22 cellular contexts compared by ENCODE assay signal in the genomic region with DNA sequence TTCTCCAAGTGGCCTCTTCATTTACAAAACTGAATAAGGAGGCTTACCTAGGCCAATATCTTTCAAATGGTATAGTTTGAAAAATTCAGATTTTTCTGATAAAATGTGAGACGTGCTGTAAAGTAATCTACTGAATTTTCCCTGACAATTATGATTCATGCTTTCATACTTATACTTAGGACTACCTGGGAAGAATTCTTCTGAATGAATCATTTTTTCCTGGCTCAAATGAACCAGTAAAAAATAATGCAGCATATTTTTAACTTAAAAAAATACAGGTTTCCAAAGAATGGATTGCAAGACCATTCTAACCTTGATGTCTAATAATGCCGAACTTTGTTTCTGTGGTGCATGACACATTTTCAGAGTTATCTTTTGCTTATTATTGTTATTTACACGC.
"Had no signal": no experiment of that assay in that cellular context is flagged by ENCODE, and none has a peak within 500 bp of the region (broad histone marks: within the 10 kb centered on the region; RNA-seq: fewer than 3 reads in every experiment).

No MANE protein-coding gene starts in this region.

- FAIRE-seq: TTC549 had no signal

- H3K4me2 ChIP-seq: PC-9 had no signal

- H3K4me1 ChIP-seq: SJCRH30 had no signal

- H3K36me3 ChIP-seq: SJCRH30 had no signal

- ATAC-seq: activated CD8-positive, alpha-beta memory T cell treated with anti-CD3 and anti-CD28 coated beads, Interleukin-2, amount 10 ng/mL, durations not matched to agents 7 days and 5 days; activated naive CD4-positive, alpha-beta T cell treated with anti-CD3 and anti-CD28 coated beads, Interleukin-2, amount 50 U/mL, for 72 hours had no signal

- DNase-seq: activated B cell treated with CpG ODN at 0.5 μM for 24 hours; activated CD4-positive, alpha-beta T cell treated with anti-CD3 and anti-CD28 coated beads for 1 hour; activated CD4-positive, alpha-beta T cell treated with anti-CD3 and anti-CD28 coated beads, Interleukin-2, amount 10 ng/mL, durations not matched to agents 24 days and 14 days; activated CD4-positive, alpha-beta T cell treated with anti-CD3 and anti-CD28 coated beads, Interleukin-2, amount 50 U/mL, for 48 hours; activated CD8-positive, alpha-beta memory T cell treated with anti-CD3 and anti-CD28 coated beads, Interleukin-2, amount 10 ng/mL, durations not matched to agents 7 days and 5 days; activated effector memory CD4-positive, alpha-beta T cell treated with anti-CD3 and anti-CD28 coated beads, Interleukin-2, amount 50 U/mL, for 16 hours; activated naive CD4-positive, alpha-beta T cell treated with Interleukin-2 at 50 U/mL for 16 hours; activated T-cell treated with anti-CD3 and anti-CD28 coated beads, Interleukin-2, amount 50 U/mL, for 24 hours; amygdala; central memory CD4-positive, alpha-beta T cell; IMR-90; Kasumi-1; KBM-7; NCI-H1092; NCI-H1417; NCI-H2029; NCI-H524; PC-9; Right ventricle myocardium superior; SJCRH30 had no signal

- H2AFZ ChIP-seq: PC-9 had no signal

- H3K27ac ChIP-seq: PC-9, SJCRH30 had no signal

- H3K4me3 ChIP-seq: PC-9, SJCRH30 had no signal

- H3K27me3 ChIP-seq: SJCRH30 had no signal

- H3K9me3 ChIP-seq: SJCRH30 had no signal
